12 cellular contexts compared by ENCODE assay signal in genomic region chr1:6414881-6415280, GRCh38. TPM values are rescaled to one million over a fixed set of nuclear protein-coding genes. Genes with fewer than 3 reads are reported as not detected.
DNase-seq lines count a peak whose midpoint lies in the region; FAIRE-seq and TF ChIP-seq lines count a peak whose summit lies in the region.
"Had no signal": no experiment of that assay in that cellular context is flagged by ENCODE, and none has a peak within 500 bp of the region (broad histone marks: within the 10 kb centered on the region; RNA-seq: fewer than 3 reads in every experiment).

No MANE protein-coding gene starts in this region.

- H2BK120ac ChIP-seq in neuronal stem cell (ENCODE audit: low read depth, low read length) = no peak overlapping the region

- H2AK5ac ChIP-seq in neuronal stem cell (ENCODE audit: low read depth, low read length) = no peak overlapping the region

- no peak overlapping the region for H3K23ac ChIP-seq in neuronal stem cell (ENCODE audit: low read depth, low read length, poor library complexity)

- H3K9me3 ChIP-seq in HUES6 (ENCODE audit: control insufficient read depth, insufficient read depth, low read depth, low read length) (no peaks in the 10 kb centered on the region), neuronal stem cell (replicated peaks in 1 of 2; ENCODE audit: control insufficient read depth in 2 of 2, insufficient read depth in 1 of 2, low read depth in 1 of 2, low read length in 2 of 2) (peaks cover 0 to 2% of the 10 kb centered on the region in 2 donors)
- H3K9me3 ChIP-seq: gastrocnemius medialis had no signal

- H2AFZ ChIP-seq in neuronal stem cell (ENCODE audit: low read length) = peak overlapping the region; percentile 74

- H3K27ac ChIP-seq in HUES6 (ENCODE audit: low read depth, low read length) = no peak overlapping the region
- no peak overlapping the region for H3K27ac ChIP-seq in neuronal stem cell (replicated peaks; ENCODE audit: low read length)
- H3K27ac ChIP-seq: gastrocnemius medialis, HL-60 had no signal

- H3K14ac ChIP-seq in neuronal stem cell (ENCODE audit: low read length) = no peak overlapping the region

- H3K9ac ChIP-seq in HUES6 (ENCODE audit: low read length) = peak overlapping the region; percentile 63
- no peak overlapping the region for H3K9ac ChIP-seq in neuronal stem cell (ENCODE audit: low read depth, low read length, poor library complexity)

- no peak overlapping the region for H3K27ac Mint-ChIP-seq in osteocyte (ENCODE audit: unreplicated experiment)
- H3K27ac Mint-ChIP-seq: CD4-positive, alpha-beta T cell; dendritic cell treated with granulocyte-macrophage colony-stimulating factor and Interleukin-4, amounts not matched to agents 40 ng/mL and 50 ng/mL, for 4 days had no signal

- DNase-seq in bronchial epithelial cell (ENCODE audit: low read depth) = peak; percentile 83
- DNase-seq in neuronal stem cell (ENCODE audit: low spot score) = no peak
- DNase-seq in osteocyte (ENCODE audit: extremely low spot score, unreplicated experiment) = no peak
- no peak for DNase-seq in AG08396 (ENCODE audit: low spot score)
- no peak for DNase-seq in middle frontal gyrus (ENCODE audit: extremely low spot score, low spot score)
- DNase-seq: gastrocnemius medialis had no signal

- H3K36me3 Mint-ChIP-seq in osteocyte (ENCODE audit: unreplicated experiment) = no peaks in the 10 kb centered on the region

- H3K27me3 Mint-ChIP-seq in osteocyte (ENCODE audit: unreplicated experiment) = peaks cover 62% of the 10 kb centered on the region

- no peak overlapping the region for H3K18ac ChIP-seq in neuronal stem cell (ENCODE audit: low read length)

- WGBS in neuronal stem cell (ENCODE audit: extremely low coverage in 2 of 2, insufficient read length in 2 of 2, insufficient replicate concordance in 1 of 2), 2 donors = no CpG with 5 or more reads among the region's 8 CpGs

- no peak overlapping the region for H4K8ac ChIP-seq in neuronal stem cell (ENCODE audit: low read depth, low read length)

- H3K9me3 Mint-ChIP-seq in osteocyte (ENCODE audit: unreplicated experiment) = no peaks in the 10 kb centered on the region
- H3K9me3 Mint-ChIP-seq: CD4-positive, alpha-beta T cell; dendritic cell treated with granulocyte-macrophage colony-stimulating factor and Interleukin-4, amounts not matched to agents 40 ng/mL and 50 ng/mL, for 4 days; nephron had no signal

- H2BK5ac ChIP-seq in neuronal stem cell (ENCODE audit: low read length) = no peak overlapping the region

- peak overlapping the region; percentile 22 for H3K4me2 ChIP-seq in neuronal stem cell (ENCODE audit: insufficient read depth, low read length, poor library complexity, severe bottlenecking)

- TF ChIP-seq CTCF in bronchial epithelial cell (IDR thresholded peaks at IDR 0.05; ENCODE audit: insufficient read depth, low read length, severe bottlenecking) (no peak), osteocyte (IDR thresholded peaks at IDR 0.05) (no peak)

- peaks cover 16% of the 10 kb centered on the region for H3K4me1 Mint-ChIP-seq in osteocyte (ENCODE audit: unreplicated experiment)
- H3K4me1 Mint-ChIP-seq: nephron had no signal

- H3K4me3 ChIP-seq in HUES6 (ENCODE audit: low read depth, low read length) = peak overlapping the region; percentile 20; the same call in 1 of the 2 replicates
- no peak overlapping the region for H3K4me3 ChIP-seq in bronchial epithelial cell (ENCODE audit: low read depth, low read length)
- H3K4me3 ChIP-seq in neuronal stem cell (ENCODE audit: low read length in 2 of 2) = no peak overlapping the region
- H3K4me3 ChIP-seq: gastrocnemius medialis had no signal

- H3K4ac ChIP-seq in neuronal stem cell (ENCODE audit: low read length) = no peak overlapping the region

- no peak overlapping the region for H2BK12ac ChIP-seq in neuronal stem cell (ENCODE audit: low read length)

- FAIRE-seq in bronchial epithelial cell (lab: Jason Lieb, UNC) = no peak

- no peak overlapping the region for H2BK15ac ChIP-seq in neuronal stem cell (ENCODE audit: low read length)

- H3K4me1 ChIP-seq in HUES6 (ENCODE audit: control insufficient read depth, insufficient read depth, low read length) = peaks cover 22% of the 10 kb centered on the region
- peaks cover 4 to 6% of the 10 kb centered on the region in 2 donors for H3K4me1 ChIP-seq in neuronal stem cell (ENCODE audit: control insufficient read depth in 2 of 2, insufficient read depth in 1 of 2, low read depth in 1 of 2, low read length in 2 of 2)

- no peak overlapping the region for H3K4me3 Mint-ChIP-seq in osteocyte (ENCODE audit: unreplicated experiment)
- H3K4me3 Mint-ChIP-seq: CD4-positive, alpha-beta T cell; dendritic cell treated with granulocyte-macrophage colony-stimulating factor and Interleukin-4, amounts not matched to agents 40 ng/mL and 50 ng/mL, for 4 days; nephron had no signal

- H3K27me3 ChIP-seq in HUES6 (ENCODE audit: control insufficient read depth, insufficient read depth, low read length) (peaks cover 76% of the 10 kb centered on the region), bronchial epithelial cell (ENCODE audit: control insufficient read depth, insufficient read depth, low read length) (no peaks in the 10 kb centered on the region), neuronal stem cell (ENCODE audit: control insufficient read depth in 3 of 3, insufficient read depth in 3 of 3, low read depth in 1 of 3, low read length in 3 of 3) (peaks cover 18 to 59% (median 52%) of the 10 kb centered on the region in 3 experiments)

- H4K91ac ChIP-seq in neuronal stem cell (ENCODE audit: low read depth, low read length, poor library complexity) = no peak overlapping the region

- H3K36me3 ChIP-seq in HUES6 (ENCODE audit: control insufficient read depth, insufficient read depth, low read length) (no peaks in the 10 kb centered on the region), bronchial epithelial cell (ENCODE audit: control insufficient read depth, insufficient read depth, low read length) (peaks cover 6% of the 10 kb centered on the region), neuronal stem cell (replicated peaks in 1 of 2; ENCODE audit: control insufficient read depth in 2 of 2, insufficient read depth in 2 of 2, low read length in 2 of 2) (no peaks in the 10 kb centered on the region)
- H3K36me3 ChIP-seq: gastrocnemius medialis had no signal

- no peaks in the 10 kb centered on the region for H3K79me1 ChIP-seq in neuronal stem cell (ENCODE audit: low read depth, low read length)

RNA-seq across cellular contexts. Expression of gene HES2, which starts 4.8 kb away (rescaled TPM):
- 98.1 and 116 TPM in 2 replicates for total RNA-seq in bronchial epithelial cell
- 0.26 TPM for polyA plus RNA-seq in neuronal stem cell (2013, experiment 1 of 2)
- 0.22 TPM for polyA plus RNA-seq in neuronal stem cell (2013, experiment 2 of 2)
- total RNA-seq in osteocyte = not detected in 2 replicates
- total RNA-seq: CD4-positive, alpha-beta T cell; H4 had no signal

RNA-seq across cellular contexts. Expression of gene ESPN, which starts 9.7 kb away (rescaled TPM):
- total RNA-seq in bronchial epithelial cell = 4.5 and 8.4 TPM in 2 replicates
- 3.5 TPM for polyA plus RNA-seq in neuronal stem cell (2013, experiment 1 of 2)
- polyA plus RNA-seq in neuronal stem cell (2013, experiment 2 of 2) = 3.6 TPM
- 0.31 TPM in 1 of 2 replicates, not detected in the other for total RNA-seq in osteocyte
- total RNA-seq: H4 had no signal

RNA-seq across cellular contexts. Expression of gene ACOT7, which starts 21.3 kb away (rescaled TPM):
- 88.1 and 89.8 TPM in 2 replicates for total RNA-seq in bronchial epithelial cell
- 83.2 TPM for polyA plus RNA-seq in neuronal stem cell (2013, experiment 1 of 2)
- 81.2 TPM for polyA plus RNA-seq in neuronal stem cell (2013, experiment 2 of 2)
- 21.6 and 21.8 TPM in 2 replicates for total RNA-seq in osteocyte

RNA-seq across cellular contexts. Expression of gene TNFRSF25, which starts 51.1 kb away (rescaled TPM):
- total RNA-seq in bronchial epithelial cell (20.5 and 30.3 TPM in 2 replicates), osteocyte (26.4 and 27.9 TPM in 2 replicates)
- 14.5 TPM for polyA plus RNA-seq in neuronal stem cell (2013, experiment 1 of 2)
- polyA plus RNA-seq in neuronal stem cell (2013, experiment 2 of 2) = 14.1 TPM

Comparison
In these comparisons a context has a peak if more than half of its experiments do, and no peak if none do; other contexts are left out.
1. RNA of gene HES2, which starts 4.8 kb away (total RNA-seq): 98.1 to 116 TPM in bronchial epithelial cell; not detected in osteocyte; every median in the first group is over 10 times any median in the second.